8 cellular contexts compared by ENCODE assay signal in genomic region chr1:35191429-35192055, GRCh38. TPM values are rescaled to one million over a fixed set of nuclear protein-coding genes. Genes with fewer than 3 reads are reported as not detected.
A peak's percentile ranks its signal among the peaks of the same experiment; 100 is the strongest.
DNase-seq lines count a peak whose midpoint lies in the region; ATAC-seq, FAIRE-seq and TF ChIP-seq lines count a peak whose summit lies in the region.

No MANE protein-coding gene starts in this region.

- no peaks in the 10 kb centered on the region for H3K27me3 Mint-ChIP-seq in Caco-2 (ENCODE audit: insufficient read depth, unreplicated experiment)

- H3K27me3 ChIP-seq in Caco-2 (replicated peaks; ENCODE audit: control insufficient read depth, insufficient read depth, low read length) (no peaks in the 10 kb centered on the region), PC-9 (ENCODE audit: insufficient read depth, low read depth) (no peaks in the 10 kb centered on the region), pancreas (no peaks in the 10 kb centered on the region)

- no peak for ATAC-seq in pancreas
- no peak for ATAC-seq in HG03175 (IDR thresholded peaks at IDR 0.05; ENCODE audit: unreplicated experiment)
- no peak for ATAC-seq in GM19023 (IDR thresholded peaks at IDR 0.05; ENCODE audit: unreplicated experiment)
- ATAC-seq in GM18502 (IDR thresholded peaks at IDR 0.05; ENCODE audit: poor library complexity, unreplicated experiment), result no peak
- no peak for ATAC-seq in esophagus mucosa

- POLR2A ChIA-PET in Caco-2 (lab: Charles Lee) (no interaction called here), PC-9 (lab: Charles Lee; ENCODE audit: unreplicated experiment) (no interaction called here)

- BruUV-seq in Caco-2 (replicated peaks; lab: Mats Ljungman, UMichigan) (no TSS peak), PC-9 (replicated peaks; lab: Mats Ljungman, UMichigan) (TSS peak; percentile 32)

- H4K20me1 ChIP-seq in PC-9 (ENCODE audit: insufficient read depth), result peaks cover 53% of the 10 kb centered on the region

- peaks cover 67% of the 10 kb centered on the region for H3K36me3 Mint-ChIP-seq in Caco-2 (ENCODE audit: insufficient read depth, unreplicated experiment)

- H2AFZ ChIP-seq in PC-9, result no peak overlapping the region

- peaks cover 58% of the 10 kb centered on the region for H3F3A ChIP-seq in PC-9 (ENCODE audit: insufficient read depth, low read depth)

- intact Hi-C loops in Caco-2 (cut with micrococcal nuclease; ENCODE audit: unreplicated experiment) (loop anchor here (5.0 kb wide), 1 partner anchor 366 kb away; the partner anchor contains the start of genes KIAA0319L and NCDN), PC-9 (cut with micrococcal nuclease; ENCODE audit: unreplicated experiment) (loop anchor here (2.0 to 5.0 kb wide), 4 partner anchors 77 to 366 kb away; partner anchors contain the start of genes KIAA0319L, NCDN, ZMYM4 and ZMYM6), pancreas (cut with DNase I) (loop anchor here in 1 of 3 donors (10.0 kb wide), 1 partner anchor 103 kb away; no protein-coding TSS in a partner anchor)

- H3K27ac ChIP-seq in PC-9 (no peak overlapping the region; the same call in 1 of the 2 replicates), pancreas (peak overlapping the region; percentile 96 to 99 (median 97))

- H3K4me3 ChIP-seq in Caco-2 (ENCODE audit: low read depth, low read length) (peak overlapping the region; percentile 52), PC-9 (peak overlapping the region; percentile 98), epithelial cell of proximal tubule (ENCODE audit: low read depth, low read length) (peak overlapping the region; percentile 76), pancreas (peak overlapping the region; percentile 99 to 100 (median 100))

- no peak for FAIRE-seq in pancreas (lab: Jason Lieb, UNC)

- peak overlapping the region; percentile 97 for H3K4me2 ChIP-seq in PC-9

- H3K9me2 ChIP-seq in PC-9 (ENCODE audit: insufficient read depth), result no peaks in the 10 kb centered on the region

- H3K4me1 ChIP-seq in Caco-2, result peaks cover 12% of the 10 kb centered on the region
- peaks cover 25% of the 10 kb centered on the region for H3K4me1 ChIP-seq in PC-9 (replicated peaks; ENCODE audit: insufficient read depth)
- peaks cover 18 to 44% (median 33%) of the 10 kb centered on the region in 3 donors for H3K4me1 ChIP-seq in pancreas

- DNase-seq in Caco-2 (no peak), PC-9 (peak in 1 of 2 experiments; percentile 36), epithelial cell of proximal tubule (ENCODE audit: low read depth) (no peak), pancreas (no peak)

- peaks cover 64% of the 10 kb centered on the region for H3K79me2 ChIP-seq in PC-9 (ENCODE audit: low read depth)

- TF ChIP-seq CTCF in Caco-2 (IDR thresholded peaks at IDR 0.05; ENCODE audit: insufficient read depth in 1 of 2, low read depth in 1 of 2, low read length in 1 of 2, severe bottlenecking in 1 of 2, unreplicated experiment in 1 of 2) (no peak), PC-9 (conservative IDR thresholded peaks at IDR 0.05) (no peak), epithelial cell of proximal tubule (conservative IDR thresholded peaks at IDR 0.05; ENCODE audit: low read depth, low read length) (no peak), pancreas (IDR thresholded peaks at IDR 0.05) (no peak)

- no peaks in the 10 kb centered on the region for H3K9me3 Mint-ChIP-seq in Caco-2 (ENCODE audit: unreplicated experiment)

- H3K27ac Mint-ChIP-seq in Caco-2 (ENCODE audit: unreplicated experiment), result peak overlapping the region; percentile 88

- H3K9me3 ChIP-seq in Caco-2 (no peaks in the 10 kb centered on the region), PC-9 (ENCODE audit: insufficient read depth, low read depth) (no peaks in the 10 kb centered on the region), pancreas (no peaks in the 10 kb centered on the region)

- no peaks in the 10 kb centered on the region; the same call in 1 of the 2 replicates for H3K36me3 ChIP-seq in Caco-2 (ENCODE audit: control insufficient read depth, insufficient read depth, low read length)
- H3K36me3 ChIP-seq in PC-9 (ENCODE audit: low read depth), result peaks cover 48% of the 10 kb centered on the region
- H3K36me3 ChIP-seq in pancreas, result peaks cover 4 to 36% (median 35%) of the 10 kb centered on the region in 3 donors

- peaks cover 30% of the 10 kb centered on the region for H3K4me1 Mint-ChIP-seq in Caco-2 (ENCODE audit: low read depth, unreplicated experiment)

- 0 to 1% methylated on average over 24 to 25 of the region's 25 CpGs for WGBS in pancreas, 2 donors

- CTCF ChIA-PET in Caco-2 (lab: Charles Lee) (no interaction called here), PC-9 (lab: Charles Lee) (no interaction called here)

- peak overlapping the region; percentile 89 for H3K4me3 Mint-ChIP-seq in Caco-2 (ENCODE audit: unreplicated experiment)

RNA-seq across cellular contexts. Expression of gene SFPQ, which starts 1.4 kb away (rescaled TPM):
- total RNA-seq in Caco-2 (2022) (274 and 285 TPM in 2 replicates), PC-9 (2021) (191 and 299 TPM in 2 replicates), epithelial cell of proximal tubule (136 and 223 TPM in 2 replicates), pancreas (100 to 1,000 TPM in 2 of 6 donors, 10 to 100 TPM in 4; 63.4 to 112 (median 84.7) TPM), esophagus mucosa (116 TPM)
- 100 to 1,000 TPM; 190 to 267 TPM for polyA plus RNA-seq in pancreas
